Comparison of ENCODE assay signal across 8 cellular contexts in the genomic region with DNA sequence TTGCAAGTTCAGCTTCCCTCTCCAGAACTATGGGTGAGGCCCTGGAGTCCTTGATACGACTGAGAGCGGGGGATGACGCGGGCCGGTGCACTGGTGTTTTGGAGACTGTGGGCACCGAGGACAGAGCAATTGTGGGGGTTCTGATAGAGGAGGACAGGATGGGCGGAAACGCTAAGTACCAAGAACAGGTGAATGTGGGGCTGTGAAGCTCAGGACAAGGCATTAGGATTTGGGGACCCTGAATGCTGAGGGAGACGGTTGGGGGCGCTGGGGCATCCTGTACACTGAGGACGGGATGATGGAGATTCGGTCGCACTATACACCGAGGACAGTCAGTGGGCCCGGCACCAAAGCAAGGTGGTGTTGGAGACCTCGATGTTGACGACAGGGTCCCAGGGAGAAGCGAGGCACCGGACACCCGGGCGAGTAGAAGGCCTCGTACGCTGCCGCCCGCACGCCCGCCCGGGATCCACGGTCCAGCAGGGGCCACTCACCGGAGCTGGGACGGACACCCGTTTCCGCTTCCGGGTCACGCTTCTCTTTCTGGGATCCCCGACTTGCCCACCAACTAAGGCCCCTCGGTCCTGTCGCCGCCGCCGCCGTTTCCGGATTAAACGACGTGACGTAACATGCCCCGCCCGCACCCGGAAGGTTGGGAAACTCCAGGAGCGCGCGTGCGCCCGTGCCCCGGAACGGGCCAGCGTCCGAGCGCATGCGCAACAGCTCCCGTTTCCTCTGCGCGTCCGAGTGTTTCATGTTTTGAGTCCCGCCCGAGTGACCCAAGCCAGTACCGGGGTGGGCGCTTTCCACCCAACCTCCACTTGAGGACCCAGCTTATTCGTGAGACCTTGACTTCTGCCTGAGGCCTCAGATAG. TPM values are rescaled to one million over a fixed set of nuclear protein-coding genes. Genes with fewer than 3 reads are reported as not detected.
A peak's percentile ranks its signal among the peaks of the same experiment; 100 is the strongest.
DNase-seq lines count a peak whose midpoint lies in the region; ATAC-seq lines count a peak whose summit lies in the region.

Gene CHMP2A, minus strand, starts transcription at position 612 of the 875 bp plus-strand sequence. CDS start 893 bp downstream, outside the sequence.

- peak; percentile 34 for ATAC-seq in HG02763 (IDR thresholded peaks at IDR 0.05; ENCODE audit: unreplicated experiment)

- DNase-seq in G401 (ENCODE audit: low spot score) (peak; percentile 97), T follicular helper cell (ENCODE audit: low read depth) (peak; percentile 95), brain pericyte (ENCODE audit: low read depth, low spot score) (peak; percentile 91), iPS-NIHi11 (ENCODE audit: low spot score) (peak; percentile 93), smooth muscle cell of the brain vasculature (ENCODE audit: low read depth, low spot score) (peak; percentile 93), DMS 273 (lab: John Stamatoyannopoulos, UW; ENCODE audit: unreplicated experiment) (no peak), NCI-H1092 (lab: John Stamatoyannopoulos, UW) (no peak)

- in situ Hi-C loops in G401 (cut with HindIII; ENCODE audit: low sequenced_read_pairs): no loop called here

RNA-seq across cellular contexts. Expression of gene CHMP2A, which starts in this region (rescaled TPM):
- 71.9 and 97.7 TPM in 2 replicates for total RNA-seq in G401 (2014; rRNA removed; shearing (Covaris generic))

Comparison
In these comparisons a context has a peak if more than half of its experiments do, and no peak if none do; other contexts are left out.
1. DNase-seq: peak in G401 (single experiment), T follicular helper cell (single experiment), brain pericyte (single experiment), iPS-NIHi11 (single experiment) and smooth muscle cell of the brain vasculature (single experiment); none in DMS 273 (single experiment) and NCI-H1092 (single experiment).